Comparison of ENCODE assay signal across 7 cellular contexts in the genomic region with DNA sequence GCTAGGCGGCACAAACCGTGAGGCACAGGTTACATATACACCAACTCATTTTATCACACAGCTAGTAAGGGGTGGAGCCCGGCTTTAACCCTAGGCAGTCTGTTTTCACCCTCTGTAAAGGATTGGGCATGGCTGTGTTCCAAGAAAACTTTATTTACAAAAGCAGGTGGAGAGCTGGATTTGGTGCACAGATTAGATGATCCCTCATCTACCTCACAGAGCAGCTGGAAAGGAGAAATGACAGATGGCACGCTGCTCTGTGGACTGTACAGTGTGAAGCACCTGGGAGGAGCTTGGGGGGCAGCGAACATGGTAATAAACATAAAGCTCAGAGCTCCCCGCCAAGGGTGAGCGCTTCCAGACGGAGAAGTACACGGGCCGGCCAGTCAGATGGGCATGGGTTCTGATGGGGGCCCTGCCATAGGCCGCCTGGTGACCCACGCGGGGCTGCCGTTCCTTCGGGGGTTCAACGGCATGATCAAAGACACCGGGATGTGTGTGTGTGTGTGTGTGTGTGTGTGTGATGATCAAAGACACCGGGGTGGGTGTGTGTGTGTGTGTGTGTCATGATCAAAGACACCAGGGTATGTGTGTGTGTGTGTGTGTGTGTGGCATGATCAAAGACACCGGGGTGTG. TPM values are rescaled to one million over a fixed set of nuclear protein-coding genes. Genes with fewer than 3 reads are reported as not detected.
DNase-seq lines count a peak whose midpoint lies in the region; ATAC-seq and TF ChIP-seq lines count a peak whose summit lies in the region.

No MANE protein-coding gene starts in this region.

- H3K4me1 ChIP-seq in SJCRH30 (peaks cover 5% of the 10 kb centered on the region; the same call in 1 of the 2 replicates), duodenal mucosa (ENCODE audit: control insufficient read depth in 1 of 2, insufficient read depth in 2 of 2, low read length in 2 of 2) (peaks cover 11 to 12% of the 10 kb centered on the region in 2 donors), spleen (peaks cover 0 to 22% (median 15%) of the 10 kb centered on the region in 6 donors)

- H3K27me3 ChIP-seq in SJCRH30, result no peaks in the 10 kb centered on the region
- H3K27me3 ChIP-seq in duodenal mucosa (ENCODE audit: control insufficient read depth in 1 of 2, insufficient read depth in 2 of 2, low read length in 2 of 2), result no peaks in the 10 kb centered on the region
- H3K27me3 ChIP-seq in spleen (replicated peaks in 1 of 7), result no peaks in the 10 kb centered on the region

- H3K36me3 ChIP-seq in SJCRH30 (peaks cover 3% of the 10 kb centered on the region; the same call in 1 of the 2 replicates), duodenal mucosa (ENCODE audit: control insufficient read depth in 1 of 2, insufficient read depth in 2 of 2, low read length in 2 of 2) (peaks cover 0 to 18% of the 10 kb centered on the region in 2 donors), spleen (peaks cover 0 to 15% (median 6%) of the 10 kb centered on the region in 6 donors)

- H3K9me3 ChIP-seq in SJCRH30 (replicated peaks) (no peaks in the 10 kb centered on the region; the same call in 1 of the 2 replicates), duodenal mucosa (ENCODE audit: control insufficient read depth in 1 of 2, low read length in 2 of 2) (no peaks in the 10 kb centered on the region), spleen (no peaks in the 10 kb centered on the region)

- WGBS in spleen, 5 donors, result 76 to 82% (median 80%) methylated on average over 12 to 19 of the region's 19 CpGs

- ATAC-seq in GM18858 (IDR thresholded peaks at IDR 0.05; ENCODE audit: unreplicated experiment) (no peak), HG02970 (IDR thresholded peaks at IDR 0.05; ENCODE audit: low FRiP score, unreplicated experiment) (no peak)

- DNase-seq in NCI-H1092 treated with DMSO at 0.1 percent for 48 hours (lab: John Stamatoyannopoulos, UW), result peak; percentile 89
- peak; percentile 78 to 92 for DNase-seq in SJCRH30
- DNase-seq in spleen, result peak; percentile 82
- no peak for DNase-seq in UCSD-AML1 (lab: John Stamatoyannopoulos, UW; ENCODE audit: unreplicated experiment)

- no peak for TF ChIP-seq CTCF in spleen (IDR thresholded peaks at IDR 0.05 in 8 of 11, conservative IDR thresholded peaks at IDR 0.05 in 3 of 11)

- intact Hi-C loops in spleen (cut with DNase I; ENCODE audit: low total_unique reads), result no loop called here

- H3K4me3 ChIP-seq in SJCRH30, result 0 out of 2 replicates have a peak overlapping the region, but pooled peaks have one; percentile 25
- H3K4me3 ChIP-seq in duodenal mucosa (ENCODE audit: low read depth in 1 of 2, low read length in 2 of 2), result peak overlapping the region; percentile 86 to 90
- H3K4me3 ChIP-seq in spleen, result peak overlapping the region in 4 of 8 donors; percentile 65 to 88 (median 82)

- no peak for TF ChIP-seq POLR2A in spleen (IDR thresholded peaks at IDR 0.05)

- no peak overlapping the region for H3K27ac ChIP-seq in SJCRH30
- no peak overlapping the region for H3K27ac ChIP-seq in duodenal mucosa (ENCODE audit: low read depth, low read length)
- H3K27ac ChIP-seq in spleen, result no peak overlapping the region

- H3K9ac ChIP-seq in duodenal mucosa (ENCODE audit: low read depth in 1 of 2, low read length in 2 of 2), result peak overlapping the region in 1 of 2 donors; percentile 25

RNA-seq across cellular contexts. Expression of a gene that starts 0.9 kb away (rescaled TPM):
- total RNA-seq in SJCRH30 (2014; rRNA removed; shearing (Covaris generic)), result 32.6 and 34.6 TPM in 2 replicates
- 1 to 10 TPM; 6.6 to 9.5 (median 7.5) TPM for total RNA-seq in spleen
- 1 to 10 TPM; 3.7 to 8.2 (median 8.0) TPM for polyA plus RNA-seq in spleen
